ENCODE assay signal across 24 cellular contexts in the genomic region with DNA sequence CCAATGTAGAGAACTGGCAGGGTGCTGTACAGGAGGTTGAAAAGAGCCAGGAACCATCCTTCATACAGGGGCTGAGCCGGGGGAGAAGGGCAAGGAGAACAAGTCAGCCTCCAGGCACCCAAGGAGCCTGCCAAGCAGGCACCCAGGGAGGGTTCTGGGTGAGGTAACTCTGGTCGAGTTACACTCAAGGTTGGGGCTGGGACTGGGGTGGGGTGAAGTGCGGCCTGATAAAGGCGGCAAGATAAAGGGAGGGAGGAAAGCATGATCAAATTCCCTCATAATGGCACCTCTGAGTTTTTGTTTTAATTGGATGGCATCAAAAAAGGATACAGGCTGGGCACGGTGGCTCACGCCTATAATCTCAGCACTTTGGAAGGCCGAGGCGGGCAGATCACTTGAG. TPM values are rescaled to one million over a fixed set of nuclear protein-coding genes. Genes with fewer than 3 reads are reported as not detected.
A peak's percentile ranks its signal among the peaks of the same experiment; 100 is the strongest.
DNase-seq lines count a peak whose midpoint lies in the region; ATAC-seq, FAIRE-seq and TF ChIP-seq lines count a peak whose summit lies in the region.
"Had no signal": no experiment of that assay in that cellular context is flagged by ENCODE, and none has a peak within 500 bp of the region (broad histone marks: within the 10 kb centered on the region; RNA-seq: fewer than 3 reads in every experiment).

No MANE protein-coding gene starts in this region.

- H3K4me1 ChIP-seq in HEK293 (ENCODE audit: control insufficient read depth, insufficient read depth, low read length), result no peaks in the 10 kb centered on the region
- H3K4me1 ChIP-seq in small intestine (ENCODE audit: control insufficient read depth in 2 of 2, insufficient read depth in 1 of 2, low read depth in 1 of 2, low read length in 1 of 2), result no peaks in the 10 kb centered on the region
- H3K4me1 ChIP-seq in neural progenitor cell, result no peaks in the 10 kb centered on the region

- POLR2A ChIA-PET in HEK293 (lab: Yijun Ruan, JAX), result interaction anchor here (0.6 kb wide), 1 partner anchor 14 kb away, joined by 4 read pairs; no protein-coding TSS in a partner anchor

- H3K27ac Mint-ChIP-seq in neural progenitor cell, result no peak overlapping the region
- H3K27ac Mint-ChIP-seq: CD4-positive, alpha-beta memory T cell; HFFc6 had no signal

- H3K4me1 Mint-ChIP-seq in neural progenitor cell, result no peaks in the 10 kb centered on the region

- no peak overlapping the region for H3K9ac ChIP-seq in neural progenitor cell
- H3K9ac ChIP-seq: GM23248 had no signal

- H3K27me3 ChIP-seq in small intestine (ENCODE audit: control insufficient read depth in 2 of 2, insufficient read depth in 2 of 2, low read length in 2 of 2), result peaks cover 0 to 8% of the 10 kb centered on the region in 2 donors
- peaks cover 99% of the 10 kb centered on the region for H3K27me3 ChIP-seq in neural progenitor cell

- no peak for FAIRE-seq in small intestine (lab: Jason Lieb, UNC)
- FAIRE-seq: GM12891, H1 had no signal

- TF ChIP-seq CTCF in HEK293 (tag by site-specific recombination; IDR thresholded peaks at IDR 0.05), result no peak
- TF ChIP-seq CTCF in neural progenitor cell (IDR thresholded peaks at IDR 0.05), result no peak

- H3K4me3 Mint-ChIP-seq in neural progenitor cell, result no peak overlapping the region
- H3K4me3 Mint-ChIP-seq: CD4-positive, alpha-beta memory T cell; HFFc6 had no signal

- peaks cover 34% of the 10 kb centered on the region for H3K27me3 Mint-ChIP-seq in neural progenitor cell (ENCODE audit: insufficient read depth, low read depth)

- no peak overlapping the region for H3K27ac ChIP-seq in HEK293 (ENCODE audit: extremely low read depth, low read depth, low read length)
- H3K27ac ChIP-seq in small intestine (ENCODE audit: low read depth in 1 of 2, low read length in 1 of 2), result no peak overlapping the region
- no peak overlapping the region for H3K27ac ChIP-seq in neural progenitor cell
- H3K27ac ChIP-seq: GM23248 had no signal

- H4K20me1 ChIP-seq in neural progenitor cell (ENCODE audit: low read depth), result peaks cover 8% of the 10 kb centered on the region

- H3K9me3 Mint-ChIP-seq in neural progenitor cell, result peaks cover 14% of the 10 kb centered on the region

- ATAC-seq in GM21367 (IDR thresholded peaks at IDR 0.05; ENCODE audit: unreplicated experiment), result no peak

- H3K4me3 ChIP-seq in HEK293 (ENCODE audit: low read depth, low read length) (no peak overlapping the region), small intestine (ENCODE audit: low read depth in 1 of 2, low read length in 2 of 2) (no peak overlapping the region), neural progenitor cell (no peak overlapping the region)
- H3K4me3 ChIP-seq: GM23248 had no signal

- H3K9me3 ChIP-seq in HEK293 (ENCODE audit: control insufficient read depth, insufficient read depth, low read depth, low read length), result no peaks in the 10 kb centered on the region
- no peaks in the 10 kb centered on the region for H3K9me3 ChIP-seq in small intestine (ENCODE audit: control insufficient read depth, low read depth)
- no peaks in the 10 kb centered on the region for H3K9me3 ChIP-seq in neural progenitor cell (ENCODE audit: low read depth)

- WGBS in small intestine, 3 donors, result 10 to 58% (median 19%) methylated on average over 8 of the region's 8 CpGs

- H3K4me2 ChIP-seq in neural progenitor cell, result no peak overlapping the region

- H3K79me2 ChIP-seq in neural progenitor cell (ENCODE audit: low read depth), result no peaks in the 10 kb centered on the region

- peaks cover 10% of the 10 kb centered on the region for H3F3A ChIP-seq in neural progenitor cell (ENCODE audit: low read depth)

- no peaks in the 10 kb centered on the region for H3K36me3 ChIP-seq in HEK293 (ENCODE audit: control insufficient read depth in 2 of 2, insufficient read depth in 1 of 2, low read length in 2 of 2)
- no peaks in the 10 kb centered on the region for H3K36me3 ChIP-seq in small intestine (ENCODE audit: control insufficient read depth in 2 of 2, insufficient read depth in 2 of 2, low read length in 2 of 2)
- no peaks in the 10 kb centered on the region for H3K36me3 ChIP-seq in neural progenitor cell

- H2AFZ ChIP-seq in neural progenitor cell (replicated peaks), result no peak overlapping the region
- H2AFZ ChIP-seq: GM23248 had no signal

- DNase-seq in NCI-H226 (peak; percentile 92), small intestine (peak; percentile 51), neural progenitor cell (ENCODE audit: low spot score) (no peak), NCI-H82 (lab: John Stamatoyannopoulos, UW) (no peak)
- DNase-seq: C1 segment of cervical spinal cord, Calu3, COR-L47, DMS53, DMS79 treated with DMSO at 0.1 percent for 48 hours, GF-D8, GM23248, H7, HCEC 1CT, HFFc6 had no signal

- no peaks in the 10 kb centered on the region for H3K36me3 Mint-ChIP-seq in neural progenitor cell
- H3K36me3 Mint-ChIP-seq: CD4-positive, alpha-beta memory T cell had no signal

- CTCF ChIA-PET in HEK293 (lab: Yijun Ruan, JAX), result interaction anchor here (0.6 to 1.8 kb wide), 5 partner anchors 8 to 569 kb away, joined by 3 to 7 read pairs (median 4); no protein-coding TSS in a partner anchor

TF ChIP-seq in HEK293, 187 proteins besides CTCF, POLR2A, EP300 and RAD21:
- TF ChIP-seq ZNF398 (tag by site-specific recombination; IDR thresholded peaks at IDR 0.05) (peak; percentile 50), ZNF621 (tag by site-specific recombination; IDR thresholded peaks at IDR 0.05) (no peak), KLF1 (tag by site-specific recombination; IDR thresholded peaks at IDR 0.05) (peak; percentile 90), ZNF24 (tag by site-specific recombination; IDR thresholded peaks at IDR 0.05) (no peak), KLF17 (tag by site-specific recombination; IDR thresholded peaks at IDR 0.05) (peak; percentile 64; the same call in 1 of the 2 replicates)
- TF ChIP-seq, protein P1, sequence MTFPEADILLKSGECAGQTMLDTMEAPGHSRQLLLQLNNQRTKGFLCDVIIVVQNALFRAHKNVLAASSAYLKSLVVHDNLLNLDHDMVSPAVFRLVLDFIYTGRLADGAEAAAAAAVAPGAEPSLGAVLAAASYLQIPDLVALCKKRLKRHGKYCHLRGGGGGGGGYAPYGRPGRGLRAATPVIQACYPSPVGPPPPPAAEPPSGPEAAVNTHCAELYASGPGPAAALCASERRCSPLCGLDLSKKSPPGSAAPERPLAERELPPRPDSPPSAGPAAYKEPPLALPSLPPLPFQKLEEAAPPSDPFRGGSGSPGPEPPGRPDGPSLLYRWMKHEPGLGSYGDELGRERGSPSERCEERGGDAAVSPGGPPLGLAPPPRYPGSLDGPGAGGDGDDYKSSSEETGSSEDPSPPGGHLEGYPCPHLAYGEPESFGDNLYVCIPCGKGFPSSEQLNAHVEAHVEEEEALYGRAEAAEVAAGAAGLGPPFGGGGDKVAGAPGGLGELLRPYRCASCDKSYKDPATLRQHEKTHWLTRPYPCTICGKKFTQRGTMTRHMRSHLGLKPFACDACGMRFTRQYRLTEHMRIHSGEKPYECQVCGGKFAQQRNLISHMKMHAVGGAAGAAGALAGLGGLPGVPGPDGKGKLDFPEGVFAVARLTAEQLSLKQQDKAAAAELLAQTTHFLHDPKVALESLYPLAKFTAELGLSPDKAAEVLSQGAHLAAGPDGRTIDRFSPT (tag by site-specific recombination; IDR thresholded peaks at IDR 0.05), result no peak

RNA-seq across cellular contexts. Expression of gene ATP8B3, which starts 25.0 kb away (rescaled TPM):
- polyA plus RNA-seq in small intestine, result under 1 TPM in 2 of 3 donors, not detected in 1; 0.45 to 0.52 TPM
- total RNA-seq in neural progenitor cell (ENCODE audit: low replicate concordance), result 0.06 and 1.5 TPM in 2 replicates

RNA-seq across cellular contexts. Expression of gene ONECUT3, which starts 33.8 kb away (rescaled TPM):
- polyA plus RNA-seq in small intestine, result under 1 TPM; under 0.01 to 0.22 (median 0.07) TPM
- total RNA-seq in neural progenitor cell (ENCODE audit: low replicate concordance), result 0.09 TPM in 1 of 2 replicates, not detected in the other
- total RNA-seq: A172; A673; CD4-positive, alpha-beta memory T cell; Daoy; G401; GM23248; H1; H7; HFFc6 had no signal
- polyA plus RNA-seq: BJ; CD4-positive, alpha-beta memory T cell; GM23248; H1 had no signal

Comparison
In these comparisons a context has a peak if more than half of its experiments do, and no peak if none do; other contexts are left out.
1. DNase-seq: peak in NCI-H226 (single experiment) and small intestine (single experiment); none in neural progenitor cell (single experiment) and NCI-H82 (single experiment).